16 cellular contexts compared by ENCODE assay signal in the genomic region with DNA sequence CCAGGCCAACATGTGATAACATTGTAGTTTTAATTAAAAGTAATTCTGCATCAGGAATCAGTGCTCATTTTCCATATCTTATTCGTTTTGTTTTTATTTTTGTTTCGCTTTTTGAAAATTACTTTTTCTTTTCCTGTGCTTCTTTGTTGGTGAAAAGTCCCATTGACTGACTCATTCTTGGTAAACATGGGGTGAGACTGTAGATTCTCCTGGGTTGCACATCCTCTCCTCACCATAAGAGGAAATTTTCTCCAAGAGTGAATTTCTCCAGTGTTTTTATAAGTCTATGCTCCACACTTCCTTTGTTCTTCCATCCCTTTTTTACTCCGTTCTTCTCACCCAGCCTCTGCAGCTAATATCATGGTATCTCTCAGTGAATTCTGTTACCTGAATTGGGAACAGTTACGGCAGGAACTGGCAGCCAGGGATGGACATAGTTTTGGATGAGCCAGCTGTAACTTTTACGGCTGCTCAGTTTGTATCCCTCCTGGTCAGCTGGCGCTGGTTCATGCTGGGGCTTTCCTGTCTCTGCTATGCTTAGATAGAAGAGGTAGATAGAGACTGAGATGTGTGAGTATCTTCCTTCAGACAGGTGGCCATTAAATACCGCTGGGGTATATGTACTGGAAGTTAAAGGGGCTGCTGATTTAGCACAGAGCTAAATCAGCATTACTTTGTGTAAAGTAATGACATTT.
"Had no signal": no experiment of that assay in that cellular context is flagged by ENCODE, and none has a peak within 500 bp of the region (broad histone marks: within the 10 kb centered on the region; RNA-seq: fewer than 3 reads in every experiment).

No MANE protein-coding gene starts in this region.

- H3K4me3 ChIP-seq: cardiac muscle cell, gastrocnemius medialis, ovary, suprapubic skin had no signal

- H3K4me1 ChIP-seq: suprapubic skin had no signal

- DNase-seq: activated CD4-positive, alpha-beta T cell treated with anti-CD3 and anti-CD28 coated beads, Interleukin-2, amount 10 ng/mL, durations not matched to agents 24 days and 14 days; activated effector memory CD4-positive, alpha-beta T cell treated with Interleukin-2 at 50 U/mL for 16 hours; activated naive CD8-positive, alpha-beta T cell treated with anti-CD3 and anti-CD28 coated beads, Interleukin-2, amount 10 ng/mL, durations not matched to agents 7 days and 5 days; activated T-cell treated with anti-CD3 and anti-CD28 coated beads for 4 hours; anterior cingulate cortex; effector CD8-positive, alpha-beta T cell; gastrocnemius medialis; ovary; stimulated activated CD4-positive, alpha-beta T cell treated with anti-CD3 and anti-CD28 coated beads, Interleukin-2, amount 100 ng/mL, for 48 hours; stimulated activated CD8-positive, alpha-beta memory T cell treated with anti-CD3 and anti-CD28 coated beads, Interleukin-4, amount 100 ng/mL, for 48 hours; stimulated activated naive CD8-positive, alpha-beta T cell treated with anti-CD3 and anti-CD28 coated beads, Interleukin-15, Interleukin-2, amounts not matched to agents 100 U/mL and 50 U/mL, for 24 hours; T-helper 1 cell had no signal

- ATAC-seq: gastrocnemius medialis; stimulated activated naive CD8-positive, alpha-beta T cell treated with anti-CD3 and anti-CD28 coated beads, Interleukin-15, Interleukin-2, amounts not matched to agents 100 U/mL and 50 U/mL, for 24 hours had no signal

- H3K9me3 ChIP-seq: gastrocnemius medialis, ovary, suprapubic skin had no signal

- H3K27ac ChIP-seq: cardiac muscle cell, epithelial cell of prostate, gastrocnemius medialis, ovary, suprapubic skin had no signal

- H3K36me3 ChIP-seq: cardiac muscle cell, ovary had no signal

- H3K27me3 ChIP-seq: cardiac muscle cell, gastrocnemius medialis, ovary, suprapubic skin had no signal

- FAIRE-seq: colon had no signal
